8 cellular contexts compared by ENCODE assay signal in the genomic region with DNA sequence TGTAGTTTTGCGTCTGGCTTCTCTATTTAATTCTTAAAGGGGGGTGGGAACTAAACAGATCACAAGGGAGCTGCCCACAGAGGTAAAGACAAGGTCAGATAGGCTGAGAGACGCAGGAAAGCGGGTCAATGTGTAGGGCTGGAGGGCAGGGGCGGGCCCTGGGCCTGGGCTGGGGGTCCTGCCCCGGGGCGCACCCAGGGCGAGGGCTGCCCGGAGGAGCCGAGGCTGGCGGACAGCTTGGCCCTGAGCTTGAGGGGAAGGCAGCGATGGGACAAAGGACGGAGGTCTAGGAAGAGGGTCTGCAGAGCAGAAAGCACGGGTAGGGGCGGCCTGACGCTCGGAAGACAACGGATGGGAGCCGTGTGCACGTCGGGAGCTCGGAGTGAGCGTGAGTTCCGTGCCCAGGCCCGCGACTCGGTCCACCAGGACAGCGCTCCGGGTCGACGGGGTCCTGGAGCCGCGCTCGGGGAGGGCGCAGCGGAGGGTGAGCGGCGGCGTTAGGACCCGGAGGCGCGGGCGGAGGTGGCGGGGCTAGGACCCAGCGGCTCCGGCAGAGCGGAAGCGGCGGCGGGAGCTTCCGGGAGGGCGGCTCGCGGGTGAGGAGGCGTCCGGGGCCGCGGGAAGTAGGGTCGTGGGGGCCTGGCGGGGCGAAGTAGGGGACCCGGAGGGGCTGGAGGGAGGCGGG. TPM values are rescaled to one million over a fixed set of nuclear protein-coding genes. Genes with fewer than 3 reads are reported as not detected.
DNase-seq lines count a peak whose midpoint lies in the region; ATAC-seq and TF ChIP-seq lines count a peak whose summit lies in the region.
"Not testable (repeated sequence)": the region's sequence is repeated elsewhere in the genome, so short reads cannot be mapped to it uniquely, and the experiment has no call there.

No MANE protein-coding gene starts in this region.

- dilution Hi-C loops in IMR-90 (cut with HindIII; ENCODE audit: low sequenced_read_pairs, unreplicated experiment) = not testable (repeated sequence)

- peak overlapping the region; percentile 74 for H2BK5ac ChIP-seq in IMR-90 (ENCODE audit: low read depth, low read length, poor library complexity, severe bottlenecking)

- TF ChIP-seq CTCF in DND-41 (IDR thresholded peaks at IDR 0.05; ENCODE audit: borderline replicate concordance, extremely low read depth, low read length, poor library complexity, severe bottlenecking); IMR-90 (conservative IDR thresholded peaks at IDR 0.05; ENCODE audit: low read depth, low read length); WI38 (IDR thresholded peaks at IDR 0.05; ENCODE audit: low read depth, low read length); gastrocnemius medialis (IDR thresholded peaks at IDR 0.05 in 4 of 5, conservative IDR thresholded peaks at IDR 0.05 in 1 of 5): not testable (repeated sequence)
- peak in 1 of 3 donors; percentile 30 for TF ChIP-seq CTCF in lower leg skin (IDR thresholded peaks at IDR 0.05)

- in situ Hi-C loops in IMR-90 (cut with MboI; ENCODE audit: low sequenced_read_pairs); gastrocnemius medialis (cut with MboI; ENCODE audit: low sequenced_read_pairs in 4 of 4): not testable (repeated sequence)

- not testable (repeated sequence) for H4K20me1 ChIP-seq in DND-41 (ENCODE audit: insufficient read depth, low read length); IMR-90 (ENCODE audit: insufficient read depth, low read length)

- peaks cover 10% of the 10 kb centered on the region for H3K4me1 Mint-ChIP-seq in activated naive CD8-positive, alpha-beta T cell treated with anti-CD3 and anti-CD28 coated beads, Interleukin-2, amount 10 ng/mL, durations not matched to agents 7 days and 5 days

- intact Hi-C loops in IMR-90 (cut with micrococcal nuclease); lower leg skin (cut with DNase I; ENCODE audit: low total_unique reads); gastrocnemius medialis (cut with DNase I; ENCODE audit: low total_unique reads): not testable (repeated sequence)

- peak overlapping the region; percentile 92 to 99 for H4K8ac ChIP-seq in IMR-90 (ENCODE audit: low read depth in 2 of 2, low read length in 2 of 2)

- 3% methylated on average over 25 of the region's 62 CpGs; no CpG with 5 or more reads in 1 of the 2 experiments for WGBS in IMR-90 (ENCODE audit: extremely low coverage in 2 of 2, insufficient read length in 1 of 2), 2 experiments
- WGBS in lower leg skin, 2 donors = 1 to 2% methylated on average over 37 to 39 of the region's 62 CpGs

- H3K14ac ChIP-seq in IMR-90 (replicated peaks; ENCODE audit: low read depth, low read length) = peak overlapping the region; percentile 91

- BruUV-seq in IMR-90 (replicated peaks; lab: Mats Ljungman, UMichigan) = not testable (repeated sequence)

- peak overlapping the region; percentile 26 for H3K18ac ChIP-seq in IMR-90 (ENCODE audit: low read depth, low read length)

- TF ChIP-seq RAD21 in IMR-90 (IDR thresholded peaks at IDR 0.05; ENCODE audit: low read length) = not testable (repeated sequence)

- peak overlapping the region; percentile 74 for H3K56ac ChIP-seq in IMR-90 (ENCODE audit: extremely low read depth, insufficient read depth, low read length)

- not testable (repeated sequence) for H3K36me3 Mint-ChIP-seq in activated naive CD8-positive, alpha-beta T cell treated with anti-CD3 and anti-CD28 coated beads, Interleukin-2, amount 10 ng/mL, durations not matched to agents 7 days and 5 days

- peaks cover 25% of the 10 kb centered on the region for H3K4me1 ChIP-seq in DND-41 (ENCODE audit: insufficient read depth, low read length)
- not testable (repeated sequence) for H3K4me1 ChIP-seq in IMR-90 (ENCODE audit: control insufficient read depth, insufficient read depth, low read length)
- peaks cover 13 to 31% of the 10 kb centered on the region in 2 donors for H3K4me1 ChIP-seq in gastrocnemius medialis
- peaks cover 0 to 16% (median 13%) of the 10 kb centered on the region in 5 donors for H3K4me1 ChIP-seq in subcutaneous abdominal adipose tissue (ENCODE audit: control insufficient read depth in 5 of 5, insufficient read depth in 5 of 5, low read length in 5 of 5)

- H3K27ac ChIP-seq in DND-41 (ENCODE audit: low read length) (peak overlapping the region; percentile 83), IMR-90 (ENCODE audit: insufficient read depth, low read length) (peak overlapping the region; percentile 58), gastrocnemius medialis (peak overlapping the region; percentile 70 to 87 (median 76)), subcutaneous abdominal adipose tissue (ENCODE audit: low read depth, low read length) (peak overlapping the region; percentile 30)

- not testable (repeated sequence) for H3K9me1 ChIP-seq in IMR-90 (ENCODE audit: insufficient read depth, low read length)

- peak overlapping the region; percentile 33 for H4K5ac ChIP-seq in IMR-90 (ENCODE audit: low read depth, low read length)

- H3K4ac ChIP-seq in IMR-90 (ENCODE audit: low read depth, low read length) = peak overlapping the region; percentile 92

- H2BK120ac ChIP-seq in IMR-90 (ENCODE audit: low read depth, low read length) = peak overlapping the region; percentile 88

- H3K27me3 ChIP-seq in DND-41 (ENCODE audit: insufficient read depth, low read length, poor library complexity); IMR-90 (ENCODE audit: control insufficient read depth, insufficient read depth, low read length); gastrocnemius medialis; subcutaneous abdominal adipose tissue (ENCODE audit: control insufficient read depth in 5 of 5, insufficient read depth in 4 of 5, low read length in 5 of 5): not testable (repeated sequence)

- H4K91ac ChIP-seq in IMR-90 (ENCODE audit: insufficient read depth, low read depth, low read length) = peak overlapping the region; percentile 95

- peak overlapping the region; percentile 87 for H3K9ac ChIP-seq in DND-41 (ENCODE audit: low read depth, low read length)
- peak overlapping the region; percentile 63 for H3K9ac ChIP-seq in IMR-90 (ENCODE audit: low read depth, low read length)
- H3K9ac ChIP-seq in subcutaneous abdominal adipose tissue (ENCODE audit: low read length in 5 of 5) = peak overlapping the region in 4 of 5 donors; percentile 55 to 76 (median 68)

- H3K79me2 ChIP-seq in DND-41 (ENCODE audit: insufficient read depth, low read length) = peaks cover 12% of the 10 kb centered on the region

- H3K79me1 ChIP-seq in IMR-90 (ENCODE audit: low read depth in 1 of 2, low read length in 2 of 2) = not testable (repeated sequence)

- H3K23ac ChIP-seq in IMR-90 (ENCODE audit: low read depth, low read length) = peak overlapping the region; percentile 84

- H2BK20ac ChIP-seq in IMR-90 (ENCODE audit: low read depth, low read length) = peak overlapping the region; percentile 45; the same call in 1 of the 2 replicates

- H2AFZ ChIP-seq in DND-41 (ENCODE audit: low read depth, low read length) = peak overlapping the region; percentile 92
- H2AFZ ChIP-seq in IMR-90 (replicated peaks; ENCODE audit: low read length, poor library complexity) = peak overlapping the region; percentile 76

- peak; percentile 62; the same call in 1 of the 3 replicates for ATAC-seq in DND-41 (ENCODE audit: insufficient read depth, low read depth)
- not testable (repeated sequence) for ATAC-seq in IMR-90 (ENCODE audit: low read depth); activated naive CD8-positive, alpha-beta T cell treated with anti-CD3 and anti-CD28 coated beads, Interleukin-2, amount 10 ng/mL, durations not matched to agents 7 days and 5 days (ENCODE audit: low read depth); gastrocnemius medialis

- not testable (repeated sequence) for TF ChIP-seq POLR2A in IMR-90 (IDR thresholded peaks at IDR 0.05; ENCODE audit: low read depth, low read length); lower leg skin (IDR thresholded peaks at IDR 0.05)
- TF ChIP-seq POLR2A in gastrocnemius medialis (IDR thresholded peaks at IDR 0.05) = peak in 1 of 2 donors; percentile 39

- POLR2A ChIA-PET in IMR-90 (lab: Charles Lee; ENCODE audit: unreplicated experiment); activated naive CD8-positive, alpha-beta T cell treated with anti-CD3 and anti-CD28 coated beads, Interleukin-2, amount 10 ng/mL, durations not matched to agents 7 days and 5 days (lab: Charles Lee): not testable (repeated sequence)

- peak overlapping the region; percentile 99; the same call in 2 of the 3 replicates for H2BK15ac ChIP-seq in IMR-90 (ENCODE audit: low read depth, low read length)

- not testable (repeated sequence) for H3K9me3 Mint-ChIP-seq in activated naive CD8-positive, alpha-beta T cell treated with anti-CD3 and anti-CD28 coated beads, Interleukin-2, amount 10 ng/mL, durations not matched to agents 7 days and 5 days

- CTCF ChIA-PET in IMR-90 (lab: Yijun Ruan, JAX) = interaction anchor here (0.6 kb wide), 1 partner anchor 389 kb away, joined by 4 read pairs; no protein-coding TSS in a partner anchor

- not testable (repeated sequence) for H3K27me3 Mint-ChIP-seq in activated naive CD8-positive, alpha-beta T cell treated with anti-CD3 and anti-CD28 coated beads, Interleukin-2, amount 10 ng/mL, durations not matched to agents 7 days and 5 days

- peak overlapping the region; percentile 92 for H3K27ac Mint-ChIP-seq in activated naive CD8-positive, alpha-beta T cell treated with anti-CD3 and anti-CD28 coated beads, Interleukin-2, amount 10 ng/mL, durations not matched to agents 7 days and 5 days

- H3K4me3 ChIP-seq in DND-41 (ENCODE audit: low read depth in 1 of 2, low read length in 2 of 2) (peak overlapping the region; percentile 59 to 69), IMR-90 (ENCODE audit: insufficient read depth, low read depth, low read length) (peak overlapping the region; percentile 34), WI38 (ENCODE audit: low read depth, low read length) (peak overlapping the region; percentile 51), lower leg skin (ENCODE audit: low read depth, poor library complexity, severe bottlenecking) (peak overlapping the region; percentile 29), gastrocnemius medialis (peak overlapping the region; percentile 64 to 95 (median 66)), subcutaneous abdominal adipose tissue (ENCODE audit: low read depth in 1 of 5, low read length in 5 of 5) (peak overlapping the region; percentile 19 to 85 (median 70))

- peak overlapping the region; percentile 83 for H2AK5ac ChIP-seq in IMR-90 (ENCODE audit: low read depth, low read length)

- not testable (repeated sequence) for H3K36me3 ChIP-seq in DND-41 (ENCODE audit: insufficient read depth, low read length); IMR-90 (ENCODE audit: control insufficient read depth, insufficient read depth, low read length); gastrocnemius medialis; subcutaneous abdominal adipose tissue (ENCODE audit: control insufficient read depth in 5 of 5, insufficient read depth in 5 of 5, low read length in 5 of 5)

- DNase-seq in DND-41 (peak; percentile 84), IMR-90 (peak; percentile 61), fibroblast of gingiva (ENCODE audit: low read depth) (peak; percentile 74), lower leg skin (ENCODE audit: low spot score in 2 of 2) (peak; percentile 53 to 96), gastrocnemius medialis (peak; percentile 52 to 60)
- peak; percentile 93 for DNase-seq in activated naive CD8-positive, alpha-beta T cell treated with anti-CD3 and anti-CD28 coated beads, Interleukin-2, amount 10 ng/mL, durations not matched to agents 7 days and 5 days

- not testable (repeated sequence) for H3K9me3 ChIP-seq in DND-41 (ENCODE audit: insufficient read depth, low read length, severe bottlenecking); IMR-90 (ENCODE audit: control insufficient read depth, insufficient read depth, low read length); gastrocnemius medialis; subcutaneous abdominal adipose tissue (ENCODE audit: control insufficient read depth in 5 of 5, low read length in 5 of 5)

- peak overlapping the region; percentile 93 for H3K4me3 Mint-ChIP-seq in activated naive CD8-positive, alpha-beta T cell treated with anti-CD3 and anti-CD28 coated beads, Interleukin-2, amount 10 ng/mL, durations not matched to agents 7 days and 5 days

- H2AK9ac ChIP-seq in IMR-90 (replicated peaks; ENCODE audit: low read depth, low read length, poor library complexity) = not testable (repeated sequence)

- H3K4me2 ChIP-seq in DND-41 (ENCODE audit: insufficient read depth, low read length) (peak overlapping the region; percentile 84), IMR-90 (ENCODE audit: low read depth, low read length) (peak overlapping the region; percentile 30)

RNA-seq across cellular contexts. Expression of a gene that starts 43.4 kb away (rescaled TPM):
- 2.8 and 3.9 TPM in 2 replicates for total RNA-seq in IMR-90 (2012; rRNA removed)
- polyA plus RNA-seq in IMR-90 (2012; rRNA removed) = 10.5 and 11.0 TPM in 2 replicates
- 10.4 and 12.1 TPM in 2 replicates for polyA plus RNA-seq in IMR-90 (2012; cell fraction: cytosol; rRNA removed)
- 32.2 and 76.4 TPM in 2 replicates for polyA plus RNA-seq in IMR-90 (2012; cell fraction: nucleus; rRNA removed; ENCODE audit: low replicate concordance)
- total RNA-seq in activated naive CD8-positive, alpha-beta T cell treated with anti-CD3 and anti-CD28 coated beads, Interleukin-2, amount 10 ng/mL, durations not matched to agents 7 days and 5 days = 10 to 100 TPM; 23.9 to 27.4 TPM
- 10 to 100 TPM in 3 of 4 donors, 1 to 10 TPM in 1; 9.2 to 18.0 (median 12.1) TPM for total RNA-seq in lower leg skin
- 1 to 10 TPM; 1.2 to 5.2 (median 2.7) TPM for total RNA-seq in gastrocnemius medialis

Comparison
In these comparisons a context has a peak if more than half of its experiments do, and no peak if none do; other contexts are left out.
1. H3K27ac ChIP-seq: peak in every context shown above with its lines; median percentile 83 in DND-41; 76 in gastrocnemius medialis; 58 in IMR-90; 30 in subcutaneous abdominal adipose tissue.